Comparison of ENCODE assay signal across 25 cellular contexts in genomic region chr2:24352664-24353063, GRCh38. TPM values are rescaled to one million over a fixed set of nuclear protein-coding genes. Genes with fewer than 3 reads are reported as not detected.
A peak's percentile ranks its signal among the peaks of the same experiment; 100 is the strongest.
DNase-seq lines count a peak whose midpoint lies in the region; ATAC-seq and TF ChIP-seq lines count a peak whose summit lies in the region.
"Had no signal": no experiment of that assay in that cellular context is flagged by ENCODE, and none has a peak within 500 bp of the region (broad histone marks: within the 10 kb centered on the region; RNA-seq: fewer than 3 reads in every experiment).

No MANE protein-coding gene starts in this region.

- H3K36me3 ChIP-seq in heart right ventricle (no peaks in the 10 kb centered on the region), subcutaneous abdominal adipose tissue (ENCODE audit: control insufficient read depth in 5 of 5, insufficient read depth in 5 of 5, low read length in 5 of 5) (no peaks in the 10 kb centered on the region)
- H3K36me3 ChIP-seq: brain microvascular endothelial cell had no signal

- H3K4me3 ChIP-seq in heart right ventricle (no peak overlapping the region), subcutaneous abdominal adipose tissue (ENCODE audit: low read depth in 1 of 5, low read length in 5 of 5) (no peak overlapping the region)
- H3K4me3 ChIP-seq: coronary artery, SK-N-MC had no signal

- H3K9me3 ChIP-seq in heart right ventricle: no peaks in the 10 kb centered on the region
- H3K9me3 ChIP-seq in subcutaneous abdominal adipose tissue (ENCODE audit: control insufficient read depth in 5 of 5, low read length in 5 of 5): no peaks in the 10 kb centered on the region

- DNase-seq in heart right ventricle (no peak), Right ventricle myocardium inferior (ENCODE audit: missing footprints) (no peak), activated B cell treated with CpG ODN at 0.5 μM for 24 hours (no peak), memory B cell (ENCODE audit: low spot score in 2 of 2) (no peak), posterior cingulate gyrus (no peak), left colon (no peak)
- DNase-seq: activated CD4-positive, alpha-beta T cell treated with anti-CD3 and anti-CD28 coated beads, Interleukin-2, amount 50 U/mL, for 1 hour; activated naive CD8-positive, alpha-beta T cell treated with anti-CD3 and anti-CD28 coated beads, Interleukin-2, amount 50 U/mL, for 24 hours; brain microvascular endothelial cell; Calu3; NCI-H1105 treated with DMSO at 0.1 percent for 48 hours; NCI-H2081 treated with DMSO at 0.1 percent for 48 hours; NCI-H510A treated with DMSO at 0.1 percent for 48 hours; occipital lobe; retina; stimulated activated CD4-positive, alpha-beta T cell treated with anti-CD3 and anti-CD28 coated beads, Interleukin-12 subunit alpha, Interleukin-12 subunit beta, amount 100 ng/mL, for 4 hours; stimulated activated CD4-positive, alpha-beta T cell treated with anti-CD3 and anti-CD28 coated beads, Interleukin-4, amount 100 ng/mL, for 4 hours had no signal

- H3K27me3 Mint-ChIP-seq in activated B cell treated with CpG ODN at 0.5 μM for 24 hours: no peaks in the 10 kb centered on the region
- H3K27me3 Mint-ChIP-seq in memory B cell: no peaks in the 10 kb centered on the region
- H3K27me3 Mint-ChIP-seq: activated naive CD8-positive, alpha-beta T cell treated with anti-CD3 and anti-CD28 coated beads, Interleukin-2, amount 50 U/mL, for 24 hours; activated T-helper 17 cell treated with anti-CD3 and anti-CD28 coated beads, Interleukin-2, amount 50 U/mL, for 72 hours; type B pancreatic cell had no signal

- POLR2A ChIA-PET in activated B cell treated with CpG ODN at 0.5 μM for 24 hours (lab: Charles Lee): interaction anchor here (1.0 to 2.3 kb wide), 2 partner anchors 8 to 23 kb away, joined by 3 to 6 read pairs; no protein-coding TSS in a partner anchor

- ATAC-seq in heart right ventricle: peak in 2 of 8 donors; percentile 35 to 44
- no peak for ATAC-seq in Right ventricle myocardium inferior
- no peak for ATAC-seq in activated B cell treated with CpG ODN at 0.5 μM for 24 hours (ENCODE audit: low read depth)
- no peak for ATAC-seq in memory B cell (ENCODE audit: low read depth)
- no peak for ATAC-seq in left colon
- ATAC-seq in HG03108 (IDR thresholded peaks at IDR 0.05; ENCODE audit: unreplicated experiment): no peak
- ATAC-seq: activated naive CD8-positive, alpha-beta T cell treated with anti-CD3 and anti-CD28 coated beads, Interleukin-2, amount 50 U/mL, for 24 hours; activated T-helper 17 cell treated with anti-CD3 and anti-CD28 coated beads, Interleukin-2, amount 50 U/mL, for 72 hours had no signal

- no peak overlapping the region for H3K9ac ChIP-seq in subcutaneous abdominal adipose tissue (ENCODE audit: low read length in 5 of 5)

- H3K36me3 Mint-ChIP-seq in activated B cell treated with CpG ODN at 0.5 μM for 24 hours (ENCODE audit: low read depth) (peaks cover 11% of the 10 kb centered on the region), memory B cell (peaks cover 5% of the 10 kb centered on the region)
- H3K36me3 Mint-ChIP-seq: type B pancreatic cell had no signal

- peak overlapping the region in 7 of 10 donors; percentile 12 to 70 (median 18) for H3K27ac ChIP-seq in heart right ventricle
- peak overlapping the region; percentile 6 for H3K27ac ChIP-seq in subcutaneous abdominal adipose tissue (ENCODE audit: low read depth, low read length)
- H3K27ac ChIP-seq: brain microvascular endothelial cell, coronary artery, SK-N-MC, VCaP had no signal

- peaks cover 4 to 75% (median 62%) of the 10 kb centered on the region in 9 donors for H3K4me1 ChIP-seq in heart right ventricle
- H3K4me1 ChIP-seq in subcutaneous abdominal adipose tissue (ENCODE audit: control insufficient read depth in 5 of 5, insufficient read depth in 5 of 5, low read length in 5 of 5): peaks cover 0 to 36% (median 23%) of the 10 kb centered on the region in 5 donors

- intact Hi-C loops in heart right ventricle (cut with DNase I) (loop anchor here in 2 of 10 donors (2.0 to 10.0 kb wide), 2 partner anchors 48 kb away; no protein-coding TSS in a partner anchor), Right ventricle myocardium inferior (cut with DNase I) (no loop called here), activated B cell treated with CpG ODN at 0.5 μM for 24 hours (cut with micrococcal nuclease) (loop anchor here (10.0 kb wide), 1 partner anchor 922 kb away; no protein-coding TSS in a partner anchor), posterior cingulate gyrus (cut with DNase I) (no loop called here), left colon (cut with DNase I, micrococcal nuclease) (no loop called here)

- H3K9me3 Mint-ChIP-seq in activated B cell treated with CpG ODN at 0.5 μM for 24 hours (peaks cover 5% of the 10 kb centered on the region), memory B cell (no peaks in the 10 kb centered on the region)
- H3K9me3 Mint-ChIP-seq: activated naive CD8-positive, alpha-beta T cell treated with anti-CD3 and anti-CD28 coated beads, Interleukin-2, amount 50 U/mL, for 24 hours; activated T-helper 17 cell treated with anti-CD3 and anti-CD28 coated beads, Interleukin-2, amount 50 U/mL, for 72 hours; type B pancreatic cell had no signal

- CTCF ChIA-PET in activated B cell treated with CpG ODN at 0.5 μM for 24 hours (lab: Charles Lee): no interaction called here

- peaks cover 85% of the 10 kb centered on the region for H3K4me1 Mint-ChIP-seq in activated B cell treated with CpG ODN at 0.5 μM for 24 hours
- H3K4me1 Mint-ChIP-seq in memory B cell: peaks cover 58% of the 10 kb centered on the region

- TF ChIP-seq CTCF in heart right ventricle (IDR thresholded peaks at IDR 0.05) (no peak), activated B cell treated with CpG ODN at 0.5 μM for 24 hours (IDR thresholded peaks at IDR 0.05) (no peak)

- H3K27me3 ChIP-seq in heart right ventricle: no peaks in the 10 kb centered on the region
- no peaks in the 10 kb centered on the region for H3K27me3 ChIP-seq in subcutaneous abdominal adipose tissue (ENCODE audit: control insufficient read depth in 5 of 5, insufficient read depth in 4 of 5, low read length in 5 of 5)
- H3K27me3 ChIP-seq: brain microvascular endothelial cell had no signal

- peak overlapping the region; percentile 82 for H3K27ac Mint-ChIP-seq in activated B cell treated with CpG ODN at 0.5 μM for 24 hours
- peak overlapping the region; percentile 78 for H3K27ac Mint-ChIP-seq in memory B cell
- H3K27ac Mint-ChIP-seq: activated naive CD8-positive, alpha-beta T cell treated with anti-CD3 and anti-CD28 coated beads, Interleukin-2, amount 50 U/mL, for 24 hours; activated T-helper 17 cell treated with anti-CD3 and anti-CD28 coated beads, Interleukin-2, amount 50 U/mL, for 72 hours; mesothelial cell of epicardium; type B pancreatic cell had no signal

- H3K4me3 Mint-ChIP-seq in activated B cell treated with CpG ODN at 0.5 μM for 24 hours: peak overlapping the region; percentile 60
- peak overlapping the region; percentile 14 for H3K4me3 Mint-ChIP-seq in memory B cell
- H3K4me3 Mint-ChIP-seq: activated naive CD8-positive, alpha-beta T cell treated with anti-CD3 and anti-CD28 coated beads, Interleukin-2, amount 50 U/mL, for 24 hours; activated T-helper 17 cell treated with anti-CD3 and anti-CD28 coated beads, Interleukin-2, amount 50 U/mL, for 72 hours; mesothelial cell of epicardium; type B pancreatic cell had no signal

RNA-seq across cellular contexts. Expression of gene ITSN2, which starts 7.7 kb away (rescaled TPM):
- total RNA-seq in heart right ventricle (10 to 100 TPM; 32.1 to 49.8 (median 38.2) TPM), Right ventricle myocardium inferior (41.3 TPM), activated B cell treated with CpG ODN at 0.5 μM for 24 hours (147 and 156 TPM in 2 replicates), left colon (10 to 100 TPM; 52.6 to 54.6 TPM)
- polyA plus RNA-seq in heart right ventricle: 10 to 100 TPM; 16.8 to 42.1 TPM
